In the genomic region with DNA sequence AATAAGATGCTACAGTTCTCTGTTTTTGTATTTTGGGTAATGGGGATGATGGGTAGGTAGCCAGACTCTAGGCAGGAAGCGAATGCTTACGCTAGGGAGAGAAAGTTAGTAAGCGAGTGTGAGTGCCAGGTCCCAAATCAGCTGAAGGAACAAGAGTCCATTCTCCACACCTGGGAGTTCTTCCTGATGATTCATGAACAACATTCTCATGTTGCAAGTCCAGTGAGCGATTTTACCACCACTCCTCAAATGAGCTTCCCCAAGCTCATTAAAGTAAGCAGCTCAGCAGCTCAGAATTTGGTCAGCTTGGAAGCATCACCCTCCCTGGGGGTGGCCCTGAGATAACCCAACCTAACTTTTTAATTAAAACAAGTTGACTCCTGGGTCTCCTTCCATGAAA, we compare ENCODE assay signal across 1 cellular context.
TF ChIP-seq lines count a peak whose summit lies in the region.

No MANE protein-coding gene starts in this region.

TF ChIP-seq in HCT116, 20 proteins besides CTCF, POLR2A, EP300 and RAD21 (continued from another document):
- TF ChIP-seq, protein P1, sequence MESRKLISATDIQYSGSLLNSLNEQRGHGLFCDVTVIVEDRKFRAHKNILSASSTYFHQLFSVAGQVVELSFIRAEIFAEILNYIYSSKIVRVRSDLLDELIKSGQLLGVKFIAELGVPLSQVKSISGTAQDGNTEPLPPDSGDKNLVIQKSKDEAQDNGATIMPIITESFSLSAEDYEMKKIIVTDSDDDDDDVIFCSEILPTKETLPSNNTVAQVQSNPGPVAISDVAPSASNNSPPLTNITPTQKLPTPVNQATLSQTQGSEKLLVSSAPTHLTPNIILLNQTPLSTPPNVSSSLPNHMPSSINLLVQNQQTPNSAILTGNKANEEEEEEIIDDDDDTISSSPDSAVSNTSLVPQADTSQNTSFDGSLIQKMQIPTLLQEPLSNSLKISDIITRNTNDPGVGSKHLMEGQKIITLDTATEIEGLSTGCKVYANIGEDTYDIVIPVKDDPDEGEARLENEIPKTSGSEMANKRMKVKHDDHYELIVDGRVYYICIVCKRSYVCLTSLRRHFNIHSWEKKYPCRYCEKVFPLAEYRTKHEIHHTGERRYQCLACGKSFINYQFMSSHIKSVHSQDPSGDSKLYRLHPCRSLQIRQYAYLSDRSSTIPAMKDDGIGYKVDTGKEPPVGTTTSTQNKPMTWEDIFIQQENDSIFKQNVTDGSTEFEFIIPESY (IDR thresholded peaks at IDR 0.05; ENCODE audit: extremely low read depth, insufficient replicate concordance, low read length), result no peak
- peak; percentile 33; the same call in 1 of the 2 replicates for TF ChIP-seq SP1 (IDR thresholded peaks at IDR 0.05; ENCODE audit: low read depth)
- peak; percentile 34; the same call in 1 of the 2 replicates for TF ChIP-seq JUND (IDR thresholded peaks at IDR 0.05)
- no peak for TF ChIP-seq CEBPB (IDR thresholded peaks at IDR 0.05; ENCODE audit: low read depth)
- TF ChIP-seq SIN3A (IDR thresholded peaks at IDR 0.05; ENCODE audit: low read depth), result no peak
